16 cellular contexts compared by ENCODE assay signal in the genomic region with DNA sequence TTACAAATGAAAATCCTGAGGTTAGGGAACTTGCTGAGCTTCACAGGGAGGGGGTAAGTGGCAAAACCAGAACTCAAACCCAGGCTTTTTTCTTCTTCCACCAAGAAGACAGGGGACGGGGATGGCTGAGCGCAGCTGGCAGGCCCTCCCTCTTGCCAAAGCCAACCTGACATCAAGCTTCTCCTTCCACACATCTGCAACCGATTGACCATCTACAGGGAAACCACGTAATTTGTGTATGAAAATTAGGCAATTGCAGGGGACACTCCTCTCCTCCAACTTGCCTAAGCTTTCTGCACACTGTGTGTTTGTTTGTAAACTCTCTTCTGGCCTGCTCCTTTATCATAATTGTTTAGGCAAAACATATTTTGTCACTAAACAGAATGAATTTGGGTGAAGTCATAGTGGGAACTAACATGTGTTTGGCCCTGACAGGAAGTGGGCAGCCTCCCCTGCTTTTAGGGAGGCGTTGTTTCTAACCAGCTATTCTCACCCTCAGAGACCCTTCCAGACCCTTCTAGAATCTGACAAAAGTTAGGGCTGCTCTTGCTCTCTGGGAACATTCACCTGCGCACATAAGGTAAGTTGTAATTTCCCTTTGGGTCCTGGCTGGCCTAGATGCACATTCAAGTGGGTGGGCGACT. TPM values are rescaled to one million over a fixed set of nuclear protein-coding genes. Genes with fewer than 3 reads are reported as not detected.
A peak's percentile ranks its signal among the peaks of the same experiment; 100 is the strongest.
DNase-seq lines count a peak whose midpoint lies in the region; ATAC-seq and FAIRE-seq lines count a peak whose summit lies in the region.
"Had no signal": no experiment of that assay in that cellular context is flagged by ENCODE, and none has a peak within 500 bp of the region (broad histone marks: within the 10 kb centered on the region; RNA-seq: fewer than 3 reads in every experiment).

No MANE protein-coding gene starts in this region.

- no peak for FAIRE-seq in RCC 7860 (lab: Jason Lieb, UNC)

- H3K4me1 Mint-ChIP-seq in activated T-cell treated with anti-CD3 and anti-CD28 coated beads, Interleukin-2, amount 50 U/mL, for 4 hours (ENCODE audit: low read depth): peaks cover 83% of the 10 kb centered on the region
- H3K4me1 Mint-ChIP-seq in activated T-helper 17 cell treated with anti-CD3 and anti-CD28 coated beads, Interleukin-2, amount 50 U/mL, for 72 hours: peaks cover 52% of the 10 kb centered on the region
- H3K4me1 Mint-ChIP-seq in stimulated activated memory B cell treated with anti-CD40 and anti-IgM and Interleukin-4, amounts not matched to agents 10 μg/mL and 1 μg/mL and 100 μg/mL, for 72 hours: peaks cover 39% of the 10 kb centered on the region
- H3K4me1 Mint-ChIP-seq: mesothelial cell of epicardium had no signal

- no peak for DNase-seq in activated T-cell treated with anti-CD3 and anti-CD28 coated beads, Interleukin-2, amount 50 U/mL, for 4 hours
- DNase-seq in activated T-cell treated with anti-CD3 and anti-CD28 coated beads for 4 hours: no peak
- no peak for DNase-seq in RCC 7860 (ENCODE audit: low spot score)
- DNase-seq in occipital lobe (lab: John Stamatoyannopoulos, UW): no peak
- DNase-seq: activated CD4-positive, alpha-beta T cell treated with anti-CD3 and anti-CD28 coated beads, Interleukin-2, amount 10 ng/mL, durations not matched to agents 24 days and 14 days; activated naive CD4-positive, alpha-beta T cell treated with anti-CD3 and anti-CD28 coated beads, Interleukin-2, amount 10 ng/mL, durations not matched to agents 7 days and 5 days; foreskin keratinocyte; IMR-90; NCI-H1436 treated with DMSO at 0.1 percent for 48 hours had no signal

- H3K27ac Mint-ChIP-seq in activated T-helper 17 cell treated with anti-CD3 and anti-CD28 coated beads, Interleukin-2, amount 50 U/mL, for 72 hours: peak overlapping the region; percentile 23
- H3K27ac Mint-ChIP-seq in stimulated activated memory B cell treated with anti-CD40 and anti-IgM and Interleukin-4, amounts not matched to agents 10 μg/mL and 1 μg/mL and 100 μg/mL, for 72 hours: no peak overlapping the region
- H3K27ac Mint-ChIP-seq: activated CD4-positive, alpha-beta T cell treated with anti-CD3 and anti-CD28 coated beads, Interleukin-2, amount 10 ng/mL, durations not matched to agents 24 days and 14 days; activated naive CD4-positive, alpha-beta T cell treated with anti-CD3 and anti-CD28 coated beads, Interleukin-2, amount 10 ng/mL, durations not matched to agents 7 days and 5 days; mesothelial cell of epicardium; progenitor cell of endocrine pancreas had no signal

- no peaks in the 10 kb centered on the region for H3K9me3 Mint-ChIP-seq in activated T-cell treated with anti-CD3 and anti-CD28 coated beads, Interleukin-2, amount 50 U/mL, for 4 hours
- no peaks in the 10 kb centered on the region for H3K9me3 Mint-ChIP-seq in activated T-helper 17 cell treated with anti-CD3 and anti-CD28 coated beads, Interleukin-2, amount 50 U/mL, for 72 hours
- peaks cover 3% of the 10 kb centered on the region for H3K9me3 Mint-ChIP-seq in stimulated activated memory B cell treated with anti-CD40 and anti-IgM and Interleukin-4, amounts not matched to agents 10 μg/mL and 1 μg/mL and 100 μg/mL, for 72 hours
- H3K9me3 Mint-ChIP-seq: activated naive CD4-positive, alpha-beta T cell treated with anti-CD3 and anti-CD28 coated beads, Interleukin-2, amount 10 ng/mL, durations not matched to agents 7 days and 5 days had no signal

- no peak for ATAC-seq in activated T-cell treated with anti-CD3 and anti-CD28 coated beads, Interleukin-2, amount 50 U/mL, for 4 hours
- peak; percentile 55 for ATAC-seq in HG02678 (IDR thresholded peaks at IDR 0.05; ENCODE audit: unreplicated experiment)
- no peak for ATAC-seq in activated T-helper 17 cell treated with anti-CD3 and anti-CD28 coated beads, Interleukin-2, amount 50 U/mL, for 72 hours (replicated peaks)
- peak; percentile 74 for ATAC-seq in stimulated activated memory B cell treated with anti-CD40 and anti-IgM and Interleukin-4, amounts not matched to agents 10 μg/mL and 1 μg/mL and 100 μg/mL, for 72 hours
- no peak for ATAC-seq in activated CD4-positive, CD25-positive, alpha-beta regulatory T cell treated with anti-CD3 and anti-CD28 coated beads, Interleukin-2, amount 50 U/mL, for 24 hours
- ATAC-seq: foreskin keratinocyte had no signal

- no peaks in the 10 kb centered on the region for H3K27me3 Mint-ChIP-seq in activated T-cell treated with anti-CD3 and anti-CD28 coated beads, Interleukin-2, amount 50 U/mL, for 4 hours (ENCODE audit: low read depth)
- no peaks in the 10 kb centered on the region for H3K27me3 Mint-ChIP-seq in activated T-helper 17 cell treated with anti-CD3 and anti-CD28 coated beads, Interleukin-2, amount 50 U/mL, for 72 hours
- no peaks in the 10 kb centered on the region for H3K27me3 Mint-ChIP-seq in stimulated activated memory B cell treated with anti-CD40 and anti-IgM and Interleukin-4, amounts not matched to agents 10 μg/mL and 1 μg/mL and 100 μg/mL, for 72 hours
- H3K27me3 Mint-ChIP-seq: activated naive CD4-positive, alpha-beta T cell treated with anti-CD3 and anti-CD28 coated beads, Interleukin-2, amount 10 ng/mL, durations not matched to agents 7 days and 5 days had no signal

- peak overlapping the region; percentile 1 for H3K4me3 Mint-ChIP-seq in activated T-cell treated with anti-CD3 and anti-CD28 coated beads, Interleukin-2, amount 50 U/mL, for 4 hours
- no peak overlapping the region for H3K4me3 Mint-ChIP-seq in activated T-helper 17 cell treated with anti-CD3 and anti-CD28 coated beads, Interleukin-2, amount 50 U/mL, for 72 hours
- no peak overlapping the region for H3K4me3 Mint-ChIP-seq in stimulated activated memory B cell treated with anti-CD40 and anti-IgM and Interleukin-4, amounts not matched to agents 10 μg/mL and 1 μg/mL and 100 μg/mL, for 72 hours
- H3K4me3 Mint-ChIP-seq: activated CD4-positive, alpha-beta T cell treated with anti-CD3 and anti-CD28 coated beads, Interleukin-2, amount 10 ng/mL, durations not matched to agents 24 days and 14 days; activated naive CD4-positive, alpha-beta T cell treated with anti-CD3 and anti-CD28 coated beads, Interleukin-2, amount 10 ng/mL, durations not matched to agents 7 days and 5 days; mesothelial cell of epicardium had no signal

- peaks cover 34% of the 10 kb centered on the region for H3K36me3 Mint-ChIP-seq in activated T-cell treated with anti-CD3 and anti-CD28 coated beads, Interleukin-2, amount 50 U/mL, for 4 hours (ENCODE audit: insufficient read depth)
- peaks cover 51% of the 10 kb centered on the region for H3K36me3 Mint-ChIP-seq in activated T-helper 17 cell treated with anti-CD3 and anti-CD28 coated beads, Interleukin-2, amount 50 U/mL, for 72 hours (ENCODE audit: low read depth)
- H3K36me3 Mint-ChIP-seq in stimulated activated memory B cell treated with anti-CD40 and anti-IgM and Interleukin-4, amounts not matched to agents 10 μg/mL and 1 μg/mL and 100 μg/mL, for 72 hours: peaks cover 8% of the 10 kb centered on the region
- H3K36me3 Mint-ChIP-seq: mesothelial cell of epicardium had no signal

RNA-seq across cellular contexts. Expression of a gene that starts 18.9 kb away (rescaled TPM):
- total RNA-seq in activated T-cell treated with anti-CD3 and anti-CD28 coated beads, Interleukin-2, amount 50 U/mL, for 4 hours: 1 to 10 TPM; 1.8 to 2.5 (median 2.2) TPM
- 10 to 100 TPM; 13.5 to 17.8 TPM for total RNA-seq in activated T-helper 17 cell treated with anti-CD3 and anti-CD28 coated beads, Interleukin-2, amount 50 U/mL, for 72 hours
- total RNA-seq in occipital lobe: under 0.01 TPM
- total RNA-seq: cardiac muscle cell, foreskin keratinocyte, IMR-90, progenitor cell of endocrine pancreas had no signal

Comparison
In these comparisons a context has a peak if more than half of its experiments do, and no peak if none do; other contexts are left out.
1. ATAC-seq: peak in HG02678 (single experiment) and stimulated activated memory B cell treated with anti-CD40 and anti-IgM and Interleukin-4, amounts not matched to agents 10 μg/mL and 1 μg/mL and 100 μg/mL, for 72 hours (single experiment); none in activated T-cell treated with anti-CD3 and anti-CD28 coated beads, Interleukin-2, amount 50 U/mL, for 4 hours (0 of 2), activated T-helper 17 cell treated with anti-CD3 and anti-CD28 coated beads, Interleukin-2, amount 50 U/mL, for 72 hours (single experiment) and activated CD4-positive, CD25-positive, alpha-beta regulatory T cell treated with anti-CD3 and anti-CD28 coated beads, Interleukin-2, amount 50 U/mL, for 24 hours (0 of 2).
2. RNA of a gene that starts 18.9 kb away (total RNA-seq): 13.5 to 17.8 TPM in activated T-helper 17 cell treated with anti-CD3 and anti-CD28 coated beads, Interleukin-2, amount 50 U/mL, for 72 hours; 1.8 to 2.5 TPM in activated T-cell treated with anti-CD3 and anti-CD28 coated beads, Interleukin-2, amount 50 U/mL, for 4 hours and under 0.01 TPM in occipital lobe (single experiment); every median in the first group is over 4 times any median in the second.